ENCODE assay signal across 8 cellular contexts in genomic region chr11:43852057-43852636, GRCh38. TPM values are rescaled to one million over a fixed set of nuclear protein-coding genes. Genes with fewer than 3 reads are reported as not detected.
DNase-seq lines count a peak whose midpoint lies in the region; ATAC-seq and TF ChIP-seq lines count a peak whose summit lies in the region.

No MANE protein-coding gene starts in this region.

- H3K4me2 ChIP-seq in OCI-LY7 (ENCODE audit: low read length) (no peak overlapping the region), neural progenitor cell (no peak overlapping the region)

- H3K79me2 ChIP-seq in OCI-LY7 (ENCODE audit: insufficient read depth, low read depth, low read length) (no peaks in the 10 kb centered on the region), neural progenitor cell (ENCODE audit: low read depth) (no peaks in the 10 kb centered on the region)

- no peak overlapping the region for H3K4me3 ChIP-seq in CD4-positive, alpha-beta memory T cell (ENCODE audit: low read length in 2 of 2)
- H3K4me3 ChIP-seq in OCI-LY7 (ENCODE audit: low read depth, low read length, poor library complexity, severe bottlenecking) (no peak overlapping the region), neural progenitor cell (no peak overlapping the region), tibial artery (no peak overlapping the region)

- H3K9ac ChIP-seq in neural progenitor cell = no peak overlapping the region

- ATAC-seq in GM18907 (IDR thresholded peaks at IDR 0.05; ENCODE audit: unreplicated experiment) (peak; percentile 86), HG03460 (IDR thresholded peaks at IDR 0.05; ENCODE audit: unreplicated experiment) (peak; percentile 73)

- H2AFZ ChIP-seq in OCI-LY7 (ENCODE audit: low read length) = no peak overlapping the region
- H2AFZ ChIP-seq in neural progenitor cell (replicated peaks) = no peak overlapping the region

- H3F3A ChIP-seq in neural progenitor cell (ENCODE audit: low read depth) = no peaks in the 10 kb centered on the region

- peak in 4 of 5 donors; percentile 29 to 51 (median 40) for DNase-seq in CD4-positive, alpha-beta memory T cell
- DNase-seq in OCI-LY7 (ENCODE audit: low spot score) = peak; percentile 72
- DNase-seq in activated T-cell treated with anti-CD3 and anti-CD28 coated beads for 4 hours = peak; percentile 60
- DNase-seq in fibroblast of gingiva (ENCODE audit: low read depth) = peak; percentile 71
- peak; percentile 80 for DNase-seq in neural progenitor cell (ENCODE audit: low spot score)
- DNase-seq in tibial artery = peak in 1 of 2 donors; percentile 56

- no TSS peak for BruUV-seq in OCI-LY7 (replicated peaks; lab: Mats Ljungman, UMichigan)

- POLR2A ChIA-PET in CD4-positive, alpha-beta memory T cell (lab: Charles Lee; ENCODE audit: partially characterized antibody) = interaction anchor here (1.3 kb wide), 1 partner anchor 29 kb away, joined by 4 read pairs; no protein-coding TSS in a partner anchor
- POLR2A ChIA-PET in OCI-LY7 (lab: Charles Lee) = interaction anchor here (0.6 to 1.9 kb wide), 4 partner anchors 10 to 879 kb away, joined by 3 to 6 read pairs (median 4); no protein-coding TSS in a partner anchor

- no peak overlapping the region for H3K27ac Mint-ChIP-seq in CD4-positive, alpha-beta memory T cell
- H3K27ac Mint-ChIP-seq in neural progenitor cell = no peak overlapping the region

- H3K36me3 ChIP-seq in CD4-positive, alpha-beta memory T cell (ENCODE audit: insufficient read depth, low read length) = no peaks in the 10 kb centered on the region
- H3K36me3 ChIP-seq in OCI-LY7 (ENCODE audit: insufficient read depth, low read length) = peaks cover 36% of the 10 kb centered on the region
- no peaks in the 10 kb centered on the region for H3K36me3 ChIP-seq in neural progenitor cell
- peaks cover 0 to 20% (median 19%) of the 10 kb centered on the region in 3 donors for H3K36me3 ChIP-seq in tibial artery

- H3K4me1 ChIP-seq in CD4-positive, alpha-beta memory T cell (ENCODE audit: insufficient read depth, low read length) = no peaks in the 10 kb centered on the region
- H3K4me1 ChIP-seq in OCI-LY7 (ENCODE audit: insufficient read depth, low read length, poor library complexity, severe bottlenecking) (no peaks in the 10 kb centered on the region), neural progenitor cell (no peaks in the 10 kb centered on the region), tibial artery (no peaks in the 10 kb centered on the region)

- no peak overlapping the region for H3K27ac ChIP-seq in CD4-positive, alpha-beta memory T cell (ENCODE audit: low read depth, low read length)
- H3K27ac ChIP-seq in OCI-LY7 (ENCODE audit: low read depth, low read length, poor library complexity, severe bottlenecking) = no peak overlapping the region
- no peak overlapping the region for H3K27ac ChIP-seq in neural progenitor cell
- H3K27ac ChIP-seq in tibial artery = no peak overlapping the region

- peaks cover 0 to 5% (median 4%) of the 10 kb centered on the region in 4 donors for H3K4me1 Mint-ChIP-seq in CD4-positive, alpha-beta memory T cell
- no peaks in the 10 kb centered on the region for H3K4me1 Mint-ChIP-seq in neural progenitor cell

- no peaks in the 10 kb centered on the region for H3K9me3 Mint-ChIP-seq in CD4-positive, alpha-beta memory T cell
- H3K9me3 Mint-ChIP-seq in neural progenitor cell = no peaks in the 10 kb centered on the region

- H3K4me3 Mint-ChIP-seq in CD4-positive, alpha-beta memory T cell = no peak overlapping the region
- no peak overlapping the region for H3K4me3 Mint-ChIP-seq in neural progenitor cell

- no peaks in the 10 kb centered on the region for H4K20me1 ChIP-seq in OCI-LY7 (ENCODE audit: insufficient read depth, low read length)
- peaks cover 8% of the 10 kb centered on the region for H4K20me1 ChIP-seq in neural progenitor cell (ENCODE audit: low read depth)

- H3K9me3 ChIP-seq in CD4-positive, alpha-beta memory T cell (ENCODE audit: control insufficient read depth in 1 of 2, low read length in 2 of 2) = no peaks in the 10 kb centered on the region
- H3K9me3 ChIP-seq in OCI-LY7 (ENCODE audit: low read length) (no peaks in the 10 kb centered on the region), neural progenitor cell (ENCODE audit: low read depth) (no peaks in the 10 kb centered on the region), tibial artery (no peaks in the 10 kb centered on the region)

- H3K9me2 ChIP-seq in OCI-LY7 (ENCODE audit: insufficient read depth, low read length) = no peaks in the 10 kb centered on the region

- peaks cover 5 to 8% of the 10 kb centered on the region in 2 donors for H3K36me3 Mint-ChIP-seq in CD4-positive, alpha-beta memory T cell
- no peaks in the 10 kb centered on the region for H3K36me3 Mint-ChIP-seq in neural progenitor cell

- CTCF ChIA-PET in CD4-positive, alpha-beta memory T cell (lab: Charles Lee; ENCODE audit: partially characterized antibody) = interaction anchor here (0.7 to 2.2 kb wide), 11 partner anchors 8 to 244 kb away, joined by 3 to 15 read pairs (median 4); no protein-coding TSS in a partner anchor
- CTCF ChIA-PET in OCI-LY7 (lab: Charles Lee; ENCODE audit: unreplicated experiment) = interaction anchor here (0.8 to 1.0 kb wide), 5 partner anchors 13 to 279 kb away, joined by 3 to 4 read pairs (median 3); partner anchors contain the start of gene HSD17B12

- TF ChIP-seq CTCF in OCI-LY7 (conservative IDR thresholded peaks at IDR 0.05; ENCODE audit: low read length) (peak; percentile 97), neural progenitor cell (IDR thresholded peaks at IDR 0.05) (peak; percentile 93), tibial artery (IDR thresholded peaks at IDR 0.05) (peak; percentile 66 to 69)

- H3K27me3 Mint-ChIP-seq in CD4-positive, alpha-beta memory T cell = no peaks in the 10 kb centered on the region
- no peaks in the 10 kb centered on the region for H3K27me3 Mint-ChIP-seq in neural progenitor cell (ENCODE audit: insufficient read depth, low read depth)

- intact Hi-C loops in CD4-positive, alpha-beta memory T cell (cut with micrococcal nuclease) = no loop called here
- intact Hi-C loops in OCI-LY7 (cut with micrococcal nuclease; ENCODE audit: unreplicated experiment) (loop anchor here (5.0 kb wide), 4 partner anchors 210 to 350 kb away; no protein-coding TSS in a partner anchor), tibial artery (cut with DNase I; ENCODE audit: low total_unique reads) (no loop called here)

- no peaks in the 10 kb centered on the region for H3K27me3 ChIP-seq in CD4-positive, alpha-beta memory T cell (ENCODE audit: insufficient read depth, low read length)
- H3K27me3 ChIP-seq in neural progenitor cell (no peaks in the 10 kb centered on the region), tibial artery (no peaks in the 10 kb centered on the region)

RNA-seq across cellular contexts. Expression of gene ALKBH3, which starts 28.5 kb away (rescaled TPM):
- 10 to 100 TPM; 34.1 to 39.6 TPM for total RNA-seq in CD4-positive, alpha-beta memory T cell
- 10 to 100 TPM; 36.5 to 49.8 TPM for polyA plus RNA-seq in CD4-positive, alpha-beta memory T cell
- total RNA-seq in OCI-LY7 (2014; rRNA removed; shearing (Covaris generic)) = not detected in 2 replicates
- not detected in 2 replicates for total RNA-seq in OCI-LY7 (2022)
- 21.7 and 37.4 TPM in 2 replicates for total RNA-seq in neural progenitor cell (ENCODE audit: low replicate concordance)

Comparison
In these comparisons a context has a peak if more than half of its experiments do, and no peak if none do; other contexts are left out.
1. RNA of gene ALKBH3, which starts 28.5 kb away (total RNA-seq): 34.1 to 39.6 TPM in CD4-positive, alpha-beta memory T cell and 21.7 to 37.4 TPM in neural progenitor cell; not detected in OCI-LY7; every median in the first group is over 10 times any median in the second.
2. Peak in every context shown above with its lines, with median percentiles within 50 percentile points of each other: CTCF ChIP-seq.